21 cellular contexts compared by ENCODE assay signal in the genomic region with DNA sequence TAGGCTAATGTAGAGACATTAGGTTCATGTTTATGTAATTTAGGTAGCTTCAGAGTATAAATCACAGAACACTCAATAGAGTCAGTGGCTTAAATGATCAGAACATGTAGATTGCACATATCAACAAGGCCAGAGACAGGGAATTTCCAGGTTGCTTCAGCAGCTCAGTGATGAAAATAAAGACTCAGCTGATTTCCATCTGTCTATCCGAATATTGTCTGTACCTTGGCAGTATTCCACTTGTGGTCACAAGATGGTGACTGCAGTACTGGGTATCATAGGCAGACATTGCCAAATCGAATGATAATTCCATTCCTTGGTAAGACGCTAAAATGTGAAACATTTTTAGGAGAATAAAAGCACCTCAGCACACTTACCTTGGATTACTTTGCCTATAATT.
"Had no signal": no experiment of that assay in that cellular context is flagged by ENCODE, and none has a peak within 500 bp of the region (broad histone marks: within the 10 kb centered on the region; RNA-seq: fewer than 3 reads in every experiment).

No MANE protein-coding gene starts in this region.

- H3K36me3 ChIP-seq: adrenal gland, gastroesophageal sphincter, heart right ventricle, pancreas, stomach, WERI-Rb-1 had no signal

- H3K9me3 ChIP-seq: adrenal gland, gastroesophageal sphincter, heart right ventricle, pancreas, stomach had no signal

- H3K27me3 ChIP-seq: adrenal gland, gastroesophageal sphincter, heart right ventricle, pancreas, stomach had no signal

- H3K27ac ChIP-seq: adrenal gland, gastroesophageal sphincter, heart right ventricle, pancreas, stomach, WERI-Rb-1 had no signal

- H3K4me3 ChIP-seq: adrenal gland, gastroesophageal sphincter, heart right ventricle, pancreas, stomach had no signal

- ATAC-seq: activated naive CD4-positive, alpha-beta T cell treated with anti-CD3 and anti-CD28 coated beads, Interleukin-2, amount 50 U/mL, for 72 hours; gastroesophageal sphincter; heart right ventricle; left ventricle myocardium superior; pancreas; sciatic nerve; stimulated activated effector memory CD8-positive, alpha-beta T cell treated with anti-CD3 and anti-CD28 coated beads, Interleukin-12 subunit alpha, Interleukin-12 subunit beta, amount 100 ng/mL, for 72 hours; T-helper 17 cell had no signal

- H3K4me1 ChIP-seq: adrenal gland, gastroesophageal sphincter, heart right ventricle, pancreas, stomach had no signal

- DNase-seq: activated CD4-positive, alpha-beta T cell treated with anti-CD3 and anti-CD28 coated beads for 1 hour; activated CD8-positive, alpha-beta memory T cell treated with anti-CD3 and anti-CD28 coated beads for 24 hours; activated CD8-positive, alpha-beta memory T cell treated with anti-CD3 and anti-CD28 coated beads, Interleukin-2, amount 50 U/mL, for 48 hours; activated effector memory CD4-positive, alpha-beta T cell treated with anti-CD3 and anti-CD28 coated beads, Interleukin-2, amount 50 U/mL, for 16 hours; activated T-cell treated with anti-CD3 and anti-CD28 coated beads, Interleukin-2, amount 50 U/mL, for 48 hours; adrenal gland; erythroblast; heart right ventricle; kidney glomerular epithelial cell; left ventricle myocardium superior; naive B cell; pancreas; stimulated activated CD4-positive, alpha-beta T cell treated with anti-CD3 and anti-CD28 coated beads, Interleukin-4, amount 100 ng/mL, for 24 hours; stomach; T-helper 17 cell; trophoblast cell; WERI-Rb-1 had no signal
